22 cellular contexts compared by ENCODE assay signal in the genomic region with DNA sequence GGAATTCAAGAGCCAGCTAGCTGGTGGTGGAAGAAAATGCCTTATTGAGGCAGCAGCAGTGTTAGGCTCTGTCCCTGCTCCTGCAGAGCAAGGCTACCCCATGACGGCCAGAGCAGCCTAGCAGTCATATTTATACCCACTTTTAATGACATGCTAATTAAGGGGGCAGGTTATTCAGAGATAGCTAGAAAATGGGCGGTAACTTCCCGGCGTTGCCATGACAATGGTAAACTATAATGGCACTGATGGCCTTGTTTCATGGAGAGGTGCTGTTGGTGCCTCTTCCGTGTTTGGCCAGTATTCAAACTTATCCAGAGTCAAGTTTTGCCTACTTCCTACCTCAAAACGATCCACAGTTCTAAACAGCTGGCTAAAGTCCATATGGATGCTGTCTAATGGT. TPM values are rescaled to one million over a fixed set of nuclear protein-coding genes. Genes with fewer than 3 reads are reported as not detected.
DNase-seq lines count a peak whose midpoint lies in the region; FAIRE-seq and TF ChIP-seq lines count a peak whose summit lies in the region.
"Had no signal": no experiment of that assay in that cellular context is flagged by ENCODE, and none has a peak within 500 bp of the region (broad histone marks: within the 10 kb centered on the region; RNA-seq: fewer than 3 reads in every experiment).

No MANE protein-coding gene starts in this region.

- no peak overlapping the region for H4K91ac ChIP-seq in H1 (replicated peaks; ENCODE audit: insufficient read length, low read length)

- no peak overlapping the region for H2AFZ ChIP-seq in Karpas-422 (ENCODE audit: low read length)
- H2AFZ ChIP-seq in H1 (ENCODE audit: low read length), result no peak overlapping the region

- TF ChIP-seq CTCF in H1 (IDR thresholded peaks at IDR 0.05; ENCODE audit: control extremely low read depth in 1 of 3, insufficient read depth in 1 of 3, low read depth in 1 of 3, low read length in 3 of 3) (no peak), A673 (conservative IDR thresholded peaks at IDR 0.05; ENCODE audit: low read depth, low read length) (no peak)

- no peak overlapping the region for H3K56ac ChIP-seq in H1 (replicated peaks; ENCODE audit: insufficient read length, low read depth, low read length)

- no peak for TF ChIP-seq POLR2A in H1 (IDR thresholded peaks at IDR 0.05; ENCODE audit: control extremely low read depth in 1 of 2, low read depth in 2 of 2, low read length in 2 of 2)
- TF ChIP-seq POLR2A in H54 (IDR thresholded peaks at IDR 0.05; ENCODE audit: low read depth, low read length), result no peak

- H2BK15ac ChIP-seq in H1 (ENCODE audit: low read length), result 0 out of 2 replicates have a peak overlapping the region, but pooled peaks have one; percentile 61

- no peak overlapping the region for H2BK5ac ChIP-seq in H1 (ENCODE audit: low read depth, low read length)

- H3K9me2 ChIP-seq in Karpas-422 (replicated peaks; ENCODE audit: insufficient read depth, low read length), result no peaks in the 10 kb centered on the region

- no peak overlapping the region for H4K8ac ChIP-seq in H1 (ENCODE audit: extremely low read depth, insufficient read depth, low read length)

- H3K27me3 ChIP-seq in Karpas-422 (ENCODE audit: low read length), result no peaks in the 10 kb centered on the region
- H3K27me3 ChIP-seq in H1 (replicated peaks in 1 of 4; ENCODE audit: control insufficient read depth in 3 of 4, extremely low read depth in 1 of 4, insufficient read depth in 3 of 4, low read length in 3 of 4), result peaks cover 14 to 20% (median 19%) of the 10 kb centered on the region in 4 experiments
- H3K27me3 ChIP-seq in A673 (replicated peaks; ENCODE audit: insufficient read depth, low read depth, low read length, poor library complexity), result peaks cover 22% of the 10 kb centered on the region
- peaks cover 5 to 14% of the 10 kb centered on the region in 2 donors for H3K27me3 ChIP-seq in small intestine (ENCODE audit: control insufficient read depth in 2 of 2, insufficient read depth in 2 of 2, low read length in 2 of 2)

- 88% methylated on average over 6 of the region's 6 CpGs; no CpG with 5 or more reads in 1 of the 2 experiments for WGBS in H1 (ENCODE audit: extremely low coverage in 1 of 2, insufficient coverage in 1 of 2, insufficient read length in 1 of 2, insufficient replicate concordance in 2 of 2, low coverage in 1 of 2, low lambda C conversion rate in 2 of 2, missing lambda C conversion rate in 1 of 2), 2 experiments
- WGBS in small intestine, 3 donors, result 62 to 65% (median 63%) methylated on average over 6 of the region's 6 CpGs

- no peaks in the 10 kb centered on the region for H3K79me1 ChIP-seq in H1 (ENCODE audit: low read depth, low read length)

- no peak overlapping the region for H2AK5ac ChIP-seq in H1 (ENCODE audit: low read depth, low read length)

- POLR2A ChIA-PET in H1 (lab: Charles Lee; ENCODE audit: partially characterized antibody), result no interaction called here
- POLR2A ChIA-PET in A673 (lab: Charles Lee; ENCODE audit: low non-redundant PET), result no interaction called here

- H3K4me1 ChIP-seq in Karpas-422 (ENCODE audit: low read length) (no peaks in the 10 kb centered on the region), H1 (replicated peaks in 1 of 4; ENCODE audit: control insufficient read depth in 3 of 4, insufficient read depth in 4 of 4, low read length in 3 of 4) (peaks cover 0 to 11% (median 1%) of the 10 kb centered on the region in 4 experiments; a peak in 4 of 7 replicates), A673 (ENCODE audit: insufficient read depth, low read length, poor library complexity, severe bottlenecking) (peaks cover 4% of the 10 kb centered on the region), small intestine (ENCODE audit: control insufficient read depth in 2 of 2, insufficient read depth in 1 of 2, low read depth in 1 of 2, low read length in 1 of 2) (no peaks in the 10 kb centered on the region)
- H3K4me1 ChIP-seq: BLaER1 treated with 17β-estradiol and CSF1 and Interleukin-3, amounts not matched to agents 10 nM and 100 nM; Caco-2 had no signal

- BruUV-seq in A673 (replicated peaks; lab: Mats Ljungman, UMichigan), result no TSS peak

- intact Hi-C loops in A673 (cut with micrococcal nuclease; ENCODE audit: unreplicated experiment), result no loop called here

- H3K9me3 ChIP-seq in Karpas-422 (ENCODE audit: low read length) (no peaks in the 10 kb centered on the region), H1 (ENCODE audit: insufficient read depth in 2 of 2, low read depth in 1 of 2, low read length in 1 of 2) (no peaks in the 10 kb centered on the region), A673 (ENCODE audit: low read depth, low read length, poor library complexity, severe bottlenecking) (no peaks in the 10 kb centered on the region), small intestine (ENCODE audit: control insufficient read depth, low read depth) (no peaks in the 10 kb centered on the region)
- H3K9me3 ChIP-seq: Caco-2 had no signal

- no peak overlapping the region for H2BK120ac ChIP-seq in H1 (replicated peaks; ENCODE audit: low read depth, low read length)

- H3K23me2 ChIP-seq in H1 (ENCODE audit: low read depth, low read length), result peaks cover 12% of the 10 kb centered on the region

- no peak overlapping the region for H2BK12ac ChIP-seq in H1 (ENCODE audit: low read depth, low read length)

- H3K36me3 ChIP-seq in Karpas-422 (ENCODE audit: insufficient read depth, low read length) (no peaks in the 10 kb centered on the region), H1 (ENCODE audit: control insufficient read depth in 2 of 4, insufficient read depth in 4 of 4, low read length in 3 of 4) (no peaks in the 10 kb centered on the region), A673 (ENCODE audit: insufficient read depth, low read length, poor library complexity, severe bottlenecking) (no peaks in the 10 kb centered on the region), small intestine (ENCODE audit: control insufficient read depth in 2 of 2, insufficient read depth in 2 of 2, low read length in 2 of 2) (no peaks in the 10 kb centered on the region)
- H3K36me3 ChIP-seq: BLaER1 treated with 17β-estradiol and CSF1 and Interleukin-3, amounts not matched to agents 10 nM and 100 nM had no signal

- H3K4me3 ChIP-seq in Karpas-422 (ENCODE audit: low read length), result no peak overlapping the region
- no peak overlapping the region for H3K4me3 ChIP-seq in H1 (ENCODE audit: extremely low read depth in 1 of 4, insufficient read depth in 2 of 4, low read depth in 3 of 4, low read length in 4 of 4)
- no peak overlapping the region for H3K4me3 ChIP-seq in A673 (ENCODE audit: low read depth, low read length, poor library complexity, severe bottlenecking)
- H3K4me3 ChIP-seq in small intestine (ENCODE audit: low read depth in 1 of 2, low read length in 2 of 2), result no peak overlapping the region
- H3K4me3 ChIP-seq: BLaER1 treated with 17β-estradiol and CSF1 and Interleukin-3, amounts not matched to agents 10 nM and 100 nM had no signal

- DNase-seq in Karpas-422 (peak; percentile 47), NAMALWA (ENCODE audit: low spot score) (peak; percentile 76), NCI-H69 (lab: John Stamatoyannopoulos, UW) (peak; percentile 33), H1 (ENCODE audit: low read depth in 1 of 2, low spot score in 2 of 2) (no peak), A673 (ENCODE audit: low spot score) (no peak), small intestine (no peak), H54 (ENCODE audit: insufficient read length, low spot score) (no peak)
- DNase-seq: 8988T; AML-193; Caco-2; Calu3; CD4-positive, alpha-beta T cell; CD8-positive, alpha-beta T cell; DMS79 treated with DMSO at 0.1 percent for 48 hours; GF-D8 had no signal

- H3K4ac ChIP-seq in H1 (replicated peaks; ENCODE audit: insufficient read length, low read depth, low read length), result no peak overlapping the region

- H3K23ac ChIP-seq in H1 (ENCODE audit: insufficient read length), result no peak overlapping the region

- H3K9ac ChIP-seq in Karpas-422 (ENCODE audit: low read length) (no peak overlapping the region), H1 (replicated peaks in 1 of 4; ENCODE audit: extremely low read depth in 1 of 4, low read depth in 3 of 4, low read length in 3 of 4) (no peak overlapping the region)
- H3K9ac ChIP-seq: BLaER1 treated with 17β-estradiol and CSF1 and Interleukin-3, amounts not matched to agents 10 nM and 100 nM had no signal

- H3K14ac ChIP-seq in H1 (ENCODE audit: insufficient read length), result no peak overlapping the region

- H4K20me1 ChIP-seq in Karpas-422 (ENCODE audit: insufficient read depth, low read depth, low read length), result no peaks in the 10 kb centered on the region
- no peaks in the 10 kb centered on the region for H4K20me1 ChIP-seq in H1 (replicated peaks in 1 of 2; ENCODE audit: control insufficient read depth in 1 of 2, insufficient read depth in 2 of 2, low read length in 2 of 2)
- H4K20me1 ChIP-seq: BLaER1 treated with 17β-estradiol and CSF1 and Interleukin-3, amounts not matched to agents 10 nM and 100 nM had no signal

- no peak overlapping the region for H3K18ac ChIP-seq in H1 (ENCODE audit: extremely low read depth, low read length)

- no peaks in the 10 kb centered on the region for H3K79me2 ChIP-seq in Karpas-422 (ENCODE audit: low read length)
- no peaks in the 10 kb centered on the region for H3K79me2 ChIP-seq in H1 (ENCODE audit: control insufficient read depth in 1 of 2, insufficient read depth in 2 of 2, low read length in 2 of 2)

- TF ChIP-seq EP300 in H1 (IDR thresholded peaks at IDR 0.05; ENCODE audit: borderline replicate concordance in 1 of 2, low read depth in 2 of 2, low read length in 2 of 2), result no peak

- H3K27ac ChIP-seq in Karpas-422 (ENCODE audit: low read length), result no peak overlapping the region
- H3K27ac ChIP-seq in H1 (ENCODE audit: low read depth, low read length), result no peak overlapping the region
- no peak overlapping the region for H3K27ac ChIP-seq in A673 (ENCODE audit: low read depth, low read length, poor library complexity, severe bottlenecking)
- H3K27ac ChIP-seq in small intestine (ENCODE audit: low read depth in 1 of 2, low read length in 1 of 2), result no peak overlapping the region
- H3K27ac ChIP-seq: BLaER1 treated with 17β-estradiol and CSF1 and Interleukin-3, amounts not matched to agents 10 nM and 100 nM; C4-2B had no signal

- CTCF ChIA-PET in H1 (lab: Charles Lee; ENCODE audit: partially characterized antibody) (interaction anchor here (1.1 to 1.2 kb wide), 2 partner anchors 136 to 163 kb away, joined by 3 read pairs; no protein-coding TSS in a partner anchor), A673 (lab: Charles Lee) (no interaction called here)

- FAIRE-seq in H1 (lab: Jason Lieb, UNC) (no peak), small intestine (lab: Jason Lieb, UNC) (no peak), H54 (lab: Jason Lieb, UNC) (no peak)
- FAIRE-seq: A204.1, D721Med, G401.6 had no signal

- no peak overlapping the region for H3K4me2 ChIP-seq in Karpas-422 (ENCODE audit: low read depth, low read length, poor library complexity, severe bottlenecking)
- H3K4me2 ChIP-seq in H1 (ENCODE audit: insufficient read depth in 1 of 2, low read depth in 2 of 2, low read length in 2 of 2), result no peak overlapping the region
- H3K4me2 ChIP-seq: BLaER1 treated with 17β-estradiol and CSF1 and Interleukin-3, amounts not matched to agents 10 nM and 100 nM had no signal

- TF ChIP-seq RAD21 in H1 (IDR thresholded peaks at IDR 0.05 in 1 of 2, conservative IDR thresholded peaks at IDR 0.05 in 1 of 2; ENCODE audit: low read depth in 2 of 2, low read length in 2 of 2), result no peak

- no peak overlapping the region for H4K5ac ChIP-seq in H1 (ENCODE audit: insufficient read length, low read depth, low read length)

- H2BK20ac ChIP-seq in H1 (ENCODE audit: low read length), result no peak overlapping the region

RNA-seq across cellular contexts. Expression of a gene that starts 3.8 kb away (rescaled TPM):
- total RNA-seq in Karpas-422 (2014; rRNA removed; shearing (Covaris generic); ENCODE audit: low replicate concordance), result not detected in 2 replicates
- 0.95 TPM in 1 of 2 replicates, not detected in the other for total RNA-seq in H1 (2021; fragmentation: NEBNext Ultra II Directional; extraction: Animal tissue kit (Norgen Biotek cat#: 25700))
- 0.20 and 0.25 TPM in 2 replicates for polyA plus RNA-seq in H1 (2011; rRNA removed)
- 0.26 TPM for polyA plus RNA-seq in H1 (2011; cell fraction: cytosol; rRNA removed)
- polyA plus RNA-seq in H1 (2011; cell fraction: nucleus; rRNA removed), result 0.31 TPM
- 0.25 to 0.36 TPM in 2 of 4 replicates, not detected in the others for polyA plus RNA-seq in H1 (2012, experiment 1 of 2)
- 0.18 TPM for polyA plus RNA-seq in H1 (2012, experiment 2 of 2)
- polyA plus RNA-seq in H1 (2013, experiment 1 of 2), result 0.26 TPM
- 0.35 TPM for polyA plus RNA-seq in H1 (2013, experiment 2 of 2)
- polyA minus RNA-seq in H1 (2011; rRNA and poly(A)+ RNA removed), result 0.24 and 0.60 TPM in 2 replicates
- polyA minus RNA-seq in H1 (2011; cell fraction: cytosol; rRNA and poly(A)+ RNA removed), result not detected
- not detected for polyA minus RNA-seq in H1 (2011; cell fraction: nucleus; rRNA and poly(A)+ RNA removed)
- 1.5 and 2.5 TPM in 2 replicates for total RNA-seq in A673 (2021)
- 1 to 10 TPM in 2 of 3 donors, not detected in 1; 2.2 to 5.1 TPM for polyA plus RNA-seq in small intestine
- total RNA-seq: B cell; Caco-2; Calu3; CD4-positive, alpha-beta T cell; CD8-positive, alpha-beta T cell had no signal
- polyA plus RNA-seq: BJ had no signal

Comparison
In these comparisons a context has a peak if more than half of its experiments do, and no peak if none do; other contexts are left out.
1. DNase-seq: peak in Karpas-422 (single experiment), NAMALWA (single experiment) and NCI-H69 (single experiment); none in H1 (0 of 2), A673 (single experiment), small intestine (single experiment) and H54 (single experiment).